Comparison of ENCODE assay signal across 35 cellular contexts in genomic region chr15:67722418-67722817, GRCh38.
"Had no signal": no experiment of that assay in that cellular context is flagged by ENCODE, and none has a peak within 500 bp of the region (broad histone marks: within the 10 kb centered on the region; RNA-seq: fewer than 3 reads in every experiment).

No MANE protein-coding gene starts in this region.

- H3K9me3 ChIP-seq: MG63 had no signal

- H3K27ac ChIP-seq: KMS-11 had no signal

- H3K36me3 ChIP-seq: MG63 had no signal

- H3K4me3 ChIP-seq: MG63 had no signal

- H3K4me2 ChIP-seq: KMS-11 had no signal

- H3K27me3 ChIP-seq: MG63 had no signal

- DNase-seq: Karpas-422, Kasumi-1, MG63, MM.1S, MV-4-11, NCI-H1048, NCI-H1092, NCI-H1092 treated with DMSO at 0.1 percent for 48 hours, NCI-H1105, NCI-H1105 treated with DMSO at 0.1 percent for 48 hours, NCI-H1417, NCI-H1417 treated with DMSO at 0.1 percent for 48 hours, NCI-H1436, NCI-H1436 treated with DMSO at 0.1 percent for 48 hours, NCI-H146, NCI-H1694, NCI-H1694 treated with DMSO at 0.1 percent for 48 hours, NCI-H187, NCI-H187 treated with DMSO at 0.1 percent for 48 hours, NCI-H1930, NCI-H2029, NCI-H2029 treated with DMSO at 0.1 percent for 48 hours, NCI-H2081, NCI-H2081 treated with DMSO at 0.1 percent for 48 hours, NCI-H2107, NCI-H2171, NCI-H2171 treated with DMSO at 0.1 percent for 48 hours, NCI-H2227 treated with DMSO at 0.1 percent for 48 hours, NCI-H226, NCI-H345, NCI-H446, NCI-H446 treated with DMSO at 0.1 percent for 48 hours, NCI-H510A, NCI-H510A treated with DMSO at 0.1 percent for 48 hours had no signal

- H3K9ac ChIP-seq: KMS-11 had no signal
